Comparison of ENCODE assay signal across 1 cellular context in the genomic region with DNA sequence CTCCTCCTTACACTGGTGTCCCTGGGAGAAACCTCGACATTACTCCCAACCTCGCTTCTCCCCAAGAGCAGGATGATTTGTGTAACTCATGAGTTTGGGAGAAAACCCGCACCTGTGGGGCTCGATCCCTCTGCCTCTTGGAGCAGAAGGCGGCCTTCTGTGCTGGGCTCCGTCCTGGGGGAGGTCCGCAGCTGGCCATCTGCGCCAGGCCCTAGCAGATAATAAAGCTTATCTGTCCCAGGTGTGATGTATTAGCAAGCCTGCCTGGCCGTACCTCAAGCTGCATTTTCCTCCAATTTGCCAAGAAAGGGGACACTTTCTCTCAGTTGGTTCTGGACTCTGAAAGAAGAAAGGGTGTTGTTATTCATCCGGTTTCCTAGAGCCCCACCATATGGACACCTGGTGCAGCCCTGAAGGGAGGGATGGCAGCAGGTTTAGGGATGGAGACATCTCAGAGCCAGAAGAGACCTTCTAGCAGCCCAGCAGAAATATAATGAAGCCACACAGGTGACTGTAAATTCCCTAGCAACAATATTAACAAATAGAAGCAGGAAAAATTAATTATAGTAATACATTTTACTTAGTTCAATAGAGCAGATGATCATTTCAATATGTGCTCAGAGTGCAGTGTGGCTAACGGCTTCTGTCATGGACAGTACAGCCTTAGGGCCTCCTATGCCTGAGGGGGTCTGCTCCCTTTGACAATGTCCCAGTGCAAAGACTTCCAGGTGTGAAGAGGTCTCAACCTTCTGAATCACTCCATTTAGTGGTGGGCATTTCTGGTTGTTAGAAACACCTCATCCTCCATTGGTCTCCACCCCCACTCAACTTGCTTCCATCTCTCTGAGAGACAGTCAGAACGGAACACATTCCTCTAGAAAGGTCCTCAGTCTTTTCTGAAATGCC.
TF ChIP-seq lines count a peak whose summit lies in the region.

No MANE protein-coding gene starts in this region.

TF ChIP-seq in K562, 482 proteins besides CTCF, POLR2A, EP300 and RAD21 (continued from another document and continues in another):
- TF ChIP-seq, protein P1, sequence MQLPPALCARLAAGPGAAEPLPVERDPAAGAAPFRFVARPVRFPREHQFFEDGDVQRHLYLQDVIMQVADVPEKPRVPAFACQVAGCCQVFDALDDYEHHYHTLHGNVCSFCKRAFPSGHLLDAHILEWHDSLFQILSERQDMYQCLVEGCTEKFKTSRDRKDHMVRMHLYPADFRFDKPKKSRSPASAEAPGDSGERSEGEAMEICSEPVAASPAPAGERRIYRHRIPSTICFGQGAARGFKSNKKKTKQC (CRISPR knock-in tag; IDR thresholded peaks at IDR 0.05), result no peak
- peak; percentile 94 for TF ChIP-seq TEAD4 (IDR thresholded peaks at IDR 0.05; ENCODE audit: low read length)
- no peak for TF ChIP-seq TEAD4 (CRISPR knock-in tag; IDR thresholded peaks at IDR 0.05; ENCODE audit: borderline replicate concordance)
- no peak for TF ChIP-seq ESRRA (IDR thresholded peaks at IDR 0.05; ENCODE audit: borderline replicate concordance, low read depth)
- TF ChIP-seq ZNF316 (IDR thresholded peaks at IDR 0.05), result no peak
- TF ChIP-seq ZNF445 (CRISPR knock-in tag; IDR thresholded peaks at IDR 0.05; ENCODE audit: low read depth), result no peak
- no peak for TF ChIP-seq ZNF134 (CRISPR knock-in tag; conservative IDR thresholded peaks at IDR 0.05)
- TF ChIP-seq, protein P2, sequence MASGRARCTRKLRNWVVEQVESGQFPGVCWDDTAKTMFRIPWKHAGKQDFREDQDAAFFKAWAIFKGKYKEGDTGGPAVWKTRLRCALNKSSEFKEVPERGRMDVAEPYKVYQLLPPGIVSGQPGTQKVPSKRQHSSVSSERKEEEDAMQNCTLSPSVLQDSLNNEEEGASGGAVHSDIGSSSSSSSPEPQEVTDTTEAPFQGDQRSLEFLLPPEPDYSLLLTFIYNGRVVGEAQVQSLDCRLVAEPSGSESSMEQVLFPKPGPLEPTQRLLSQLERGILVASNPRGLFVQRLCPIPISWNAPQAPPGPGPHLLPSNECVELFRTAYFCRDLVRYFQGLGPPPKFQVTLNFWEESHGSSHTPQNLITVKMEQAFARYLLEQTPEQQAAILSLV (tag; IDR thresholded peaks at IDR 0.05), result no peak
- TF ChIP-seq, protein P3, sequence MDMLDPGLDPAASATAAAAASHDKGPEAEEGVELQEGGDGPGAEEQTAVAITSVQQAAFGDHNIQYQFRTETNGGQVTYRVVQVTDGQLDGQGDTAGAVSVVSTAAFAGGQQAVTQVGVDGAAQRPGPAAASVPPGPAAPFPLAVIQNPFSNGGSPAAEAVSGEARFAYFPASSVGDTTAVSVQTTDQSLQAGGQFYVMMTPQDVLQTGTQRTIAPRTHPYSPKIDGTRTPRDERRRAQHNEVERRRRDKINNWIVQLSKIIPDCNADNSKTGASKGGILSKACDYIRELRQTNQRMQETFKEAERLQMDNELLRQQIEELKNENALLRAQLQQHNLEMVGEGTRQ (CRISPR knock-in tag; IDR thresholded peaks at IDR 0.05), result no peak
- no peak for TF ChIP-seq HNRNPH1 (optimal IDR thresholded peaks at IDR 0.05; ENCODE audit: low read depth, low read length)
- no peak for TF ChIP-seq FOXK1 (CRISPR knock-in tag; IDR thresholded peaks at IDR 0.05; ENCODE audit: borderline replicate concordance)
- no peak for TF ChIP-seq ZNF184 (CRISPR knock-in tag; IDR thresholded peaks at IDR 0.05)
- peak; percentile 67; the same call in 1 of the 2 replicates for TF ChIP-seq PML (IDR thresholded peaks at IDR 0.05; ENCODE audit: low read length)
- TF ChIP-seq DIDO1 (tag; IDR thresholded peaks at IDR 0.05; ENCODE audit: low read depth), result no peak
- TF ChIP-seq, protein P4, sequence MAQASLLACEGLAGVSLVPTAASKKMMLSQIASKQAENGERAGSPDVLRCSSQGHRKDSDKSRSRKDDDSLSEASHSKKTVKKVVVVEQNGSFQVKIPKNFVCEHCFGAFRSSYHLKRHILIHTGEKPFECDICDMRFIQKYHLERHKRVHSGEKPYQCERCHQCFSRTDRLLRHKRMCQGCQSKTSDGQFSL (CRISPR knock-in tag; IDR thresholded peaks at IDR 0.05), result no peak
- TF ChIP-seq, protein P4 (tag; IDR thresholded peaks at IDR 0.05), result no peak
- no peak for TF ChIP-seq ZNF3 (CRISPR knock-in tag; IDR thresholded peaks at IDR 0.05)
- TF ChIP-seq GTF2A2 (tag; IDR thresholded peaks at IDR 0.05), result no peak
- TF ChIP-seq, protein P5, sequence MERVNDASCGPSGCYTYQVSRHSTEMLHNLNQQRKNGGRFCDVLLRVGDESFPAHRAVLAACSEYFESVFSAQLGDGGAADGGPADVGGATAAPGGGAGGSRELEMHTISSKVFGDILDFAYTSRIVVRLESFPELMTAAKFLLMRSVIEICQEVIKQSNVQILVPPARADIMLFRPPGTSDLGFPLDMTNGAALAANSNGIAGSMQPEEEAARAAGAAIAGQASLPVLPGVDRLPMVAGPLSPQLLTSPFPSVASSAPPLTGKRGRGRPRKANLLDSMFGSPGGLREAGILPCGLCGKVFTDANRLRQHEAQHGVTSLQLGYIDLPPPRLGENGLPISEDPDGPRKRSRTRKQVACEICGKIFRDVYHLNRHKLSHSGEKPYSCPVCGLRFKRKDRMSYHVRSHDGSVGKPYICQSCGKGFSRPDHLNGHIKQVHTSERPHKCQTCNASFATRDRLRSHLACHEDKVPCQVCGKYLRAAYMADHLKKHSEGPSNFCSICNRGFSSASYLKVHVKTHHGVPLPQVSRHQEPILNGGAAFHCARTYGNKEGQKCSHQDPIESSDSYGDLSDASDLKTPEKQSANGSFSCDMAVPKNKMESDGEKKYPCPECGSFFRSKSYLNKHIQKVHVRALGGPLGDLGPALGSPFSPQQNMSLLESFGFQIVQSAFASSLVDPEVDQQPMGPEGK (CRISPR knock-in tag; IDR thresholded peaks at IDR 0.05; ENCODE audit: borderline replicate concordance), result no peak
- TF ChIP-seq CBFA2T2 (conservative IDR thresholded peaks at IDR 0.05), result peak; percentile 94
- TF ChIP-seq, protein P6, sequence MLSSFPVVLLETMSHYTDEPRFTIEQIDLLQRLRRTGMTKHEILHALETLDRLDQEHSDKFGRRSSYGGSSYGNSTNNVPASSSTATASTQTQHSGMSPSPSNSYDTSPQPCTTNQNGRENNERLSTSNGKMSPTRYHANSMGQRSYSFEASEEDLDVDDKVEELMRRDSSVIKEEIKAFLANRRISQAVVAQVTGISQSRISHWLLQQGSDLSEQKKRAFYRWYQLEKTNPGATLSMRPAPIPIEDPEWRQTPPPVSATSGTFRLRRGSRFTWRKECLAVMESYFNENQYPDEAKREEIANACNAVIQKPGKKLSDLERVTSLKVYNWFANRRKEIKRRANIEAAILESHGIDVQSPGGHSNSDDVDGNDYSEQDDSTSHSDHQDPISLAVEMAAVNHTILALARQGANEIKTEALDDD (IDR thresholded peaks at IDR 0.05), result no peak
- 0 out of 2 replicates have a peak, but pooled peaks have one; percentile 7 for TF ChIP-seq SMAD3 (CRISPR knock-in tag; conservative IDR thresholded peaks at IDR 0.05)
- TF ChIP-seq STAG1 (CRISPR knock-in tag; IDR thresholded peaks at IDR 0.05; ENCODE audit: borderline replicate concordance), result no peak
- TF ChIP-seq, protein P7, sequence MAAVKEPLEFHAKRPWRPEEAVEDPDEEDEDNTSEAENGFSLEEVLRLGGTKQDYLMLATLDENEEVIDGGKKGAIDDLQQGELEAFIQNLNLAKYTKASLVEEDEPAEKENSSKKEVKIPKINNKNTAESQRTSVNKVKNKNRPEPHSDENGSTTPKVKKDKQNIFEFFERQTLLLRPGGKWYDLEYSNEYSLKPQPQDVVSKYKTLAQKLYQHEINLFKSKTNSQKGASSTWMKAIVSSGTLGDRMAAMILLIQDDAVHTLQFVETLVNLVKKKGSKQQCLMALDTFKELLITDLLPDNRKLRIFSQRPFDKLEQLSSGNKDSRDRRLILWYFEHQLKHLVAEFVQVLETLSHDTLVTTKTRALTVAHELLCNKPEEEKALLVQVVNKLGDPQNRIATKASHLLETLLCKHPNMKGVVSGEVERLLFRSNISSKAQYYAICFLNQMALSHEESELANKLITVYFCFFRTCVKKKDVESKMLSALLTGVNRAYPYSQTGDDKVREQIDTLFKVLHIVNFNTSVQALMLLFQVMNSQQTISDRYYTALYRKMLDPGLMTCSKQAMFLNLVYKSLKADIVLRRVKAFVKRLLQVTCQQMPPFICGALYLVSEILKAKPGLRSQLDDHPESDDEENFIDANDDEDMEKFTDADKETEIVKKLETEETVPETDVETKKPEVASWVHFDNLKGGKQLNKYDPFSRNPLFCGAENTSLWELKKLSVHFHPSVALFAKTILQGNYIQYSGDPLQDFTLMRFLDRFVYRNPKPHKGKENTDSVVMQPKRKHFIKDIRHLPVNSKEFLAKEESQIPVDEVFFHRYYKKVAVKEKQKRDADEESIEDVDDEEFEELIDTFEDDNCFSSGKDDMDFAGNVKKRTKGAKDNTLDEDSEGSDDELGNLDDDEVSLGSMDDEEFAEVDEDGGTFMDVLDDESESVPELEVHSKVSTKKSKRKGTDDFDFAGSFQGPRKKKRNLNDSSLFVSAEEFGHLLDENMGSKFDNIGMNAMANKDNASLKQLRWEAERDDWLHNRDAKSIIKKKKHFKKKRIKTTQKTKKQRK (IDR thresholded peaks at IDR 0.05; ENCODE audit: borderline replicate concordance, low read depth, low read length), result no peak
- no peak for TF ChIP-seq ZNF77 (CRISPR knock-in tag; IDR thresholded peaks at IDR 0.05)
- TF ChIP-seq, protein P8, sequence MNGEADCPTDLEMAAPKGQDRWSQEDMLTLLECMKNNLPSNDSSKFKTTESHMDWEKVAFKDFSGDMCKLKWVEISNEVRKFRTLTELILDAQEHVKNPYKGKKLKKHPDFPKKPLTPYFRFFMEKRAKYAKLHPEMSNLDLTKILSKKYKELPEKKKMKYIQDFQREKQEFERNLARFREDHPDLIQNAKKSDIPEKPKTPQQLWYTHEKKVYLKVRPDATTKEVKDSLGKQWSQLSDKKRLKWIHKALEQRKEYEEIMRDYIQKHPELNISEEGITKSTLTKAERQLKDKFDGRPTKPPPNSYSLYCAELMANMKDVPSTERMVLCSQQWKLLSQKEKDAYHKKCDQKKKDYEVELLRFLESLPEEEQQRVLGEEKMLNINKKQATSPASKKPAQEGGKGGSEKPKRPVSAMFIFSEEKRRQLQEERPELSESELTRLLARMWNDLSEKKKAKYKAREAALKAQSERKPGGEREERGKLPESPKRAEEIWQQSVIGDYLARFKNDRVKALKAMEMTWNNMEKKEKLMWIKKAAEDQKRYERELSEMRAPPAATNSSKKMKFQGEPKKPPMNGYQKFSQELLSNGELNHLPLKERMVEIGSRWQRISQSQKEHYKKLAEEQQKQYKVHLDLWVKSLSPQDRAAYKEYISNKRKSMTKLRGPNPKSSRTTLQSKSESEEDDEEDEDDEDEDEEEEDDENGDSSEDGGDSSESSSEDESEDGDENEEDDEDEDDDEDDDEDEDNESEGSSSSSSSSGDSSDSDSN (IDR thresholded peaks at IDR 0.05; ENCODE audit: borderline replicate concordance in 1 of 2, low read depth in 2 of 2, low read length in 2 of 2), result 0 out of 4 replicates have a peak, but pooled peaks of 1 of the 2 experiments have one; percentile 42
- TF ChIP-seq TOE1 (IDR thresholded peaks at IDR 0.05; ENCODE audit: borderline replicate concordance), result no peak
- TF ChIP-seq TOE1 (CRISPR knock-in tag; IDR thresholded peaks at IDR 0.05; ENCODE audit: borderline replicate concordance, low read depth), result no peak
- TF ChIP-seq SRSF9 (IDR thresholded peaks at IDR 0.05; ENCODE audit: borderline replicate concordance, low read depth, low read length), result no peak
- TF ChIP-seq CC2D1A (IDR thresholded peaks at IDR 0.05), result no peak
- 0 out of 2 replicates have a peak, but pooled peaks have one; percentile 25 for TF ChIP-seq ZNF174 (CRISPR knock-in tag; IDR thresholded peaks at IDR 0.05)
- TF ChIP-seq, protein P9, sequence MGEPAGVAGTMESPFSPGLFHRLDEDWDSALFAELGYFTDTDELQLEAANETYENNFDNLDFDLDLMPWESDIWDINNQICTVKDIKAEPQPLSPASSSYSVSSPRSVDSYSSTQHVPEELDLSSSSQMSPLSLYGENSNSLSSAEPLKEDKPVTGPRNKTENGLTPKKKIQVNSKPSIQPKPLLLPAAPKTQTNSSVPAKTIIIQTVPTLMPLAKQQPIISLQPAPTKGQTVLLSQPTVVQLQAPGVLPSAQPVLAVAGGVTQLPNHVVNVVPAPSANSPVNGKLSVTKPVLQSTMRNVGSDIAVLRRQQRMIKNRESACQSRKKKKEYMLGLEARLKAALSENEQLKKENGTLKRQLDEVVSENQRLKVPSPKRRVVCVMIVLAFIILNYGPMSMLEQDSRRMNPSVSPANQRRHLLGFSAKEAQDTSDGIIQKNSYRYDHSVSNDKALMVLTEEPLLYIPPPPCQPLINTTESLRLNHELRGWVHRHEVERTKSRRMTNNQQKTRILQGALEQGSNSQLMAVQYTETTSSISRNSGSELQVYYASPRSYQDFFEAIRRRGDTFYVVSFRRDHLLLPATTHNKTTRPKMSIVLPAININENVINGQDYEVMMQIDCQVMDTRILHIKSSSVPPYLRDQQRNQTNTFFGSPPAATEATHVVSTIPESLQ (CRISPR knock-in tag; IDR thresholded peaks at IDR 0.05), result no peak
- TF ChIP-seq ZNF699 (CRISPR knock-in tag; IDR thresholded peaks at IDR 0.05; ENCODE audit: insufficient replicate concordance), result no peak
- TF ChIP-seq NFRKB (IDR thresholded peaks at IDR 0.05; ENCODE audit: low read depth), result 0 out of 2 replicates have a peak, but pooled peaks have one; percentile 46
- no peak for TF ChIP-seq MCM7 (IDR thresholded peaks at IDR 0.05)
- no peak for TF ChIP-seq ESRRB (CRISPR knock-in tag; IDR thresholded peaks at IDR 0.05; ENCODE audit: borderline replicate concordance)
- TF ChIP-seq BHLHE40 (IDR thresholded peaks at IDR 0.05; ENCODE audit: low read length), result no peak
- TF ChIP-seq CREB1 (IDR thresholded peaks at IDR 0.05), result no peak
- TF ChIP-seq CREB1 (CRISPR knock-in tag; IDR thresholded peaks at IDR 0.05), result no peak
- TF ChIP-seq, protein P10, sequence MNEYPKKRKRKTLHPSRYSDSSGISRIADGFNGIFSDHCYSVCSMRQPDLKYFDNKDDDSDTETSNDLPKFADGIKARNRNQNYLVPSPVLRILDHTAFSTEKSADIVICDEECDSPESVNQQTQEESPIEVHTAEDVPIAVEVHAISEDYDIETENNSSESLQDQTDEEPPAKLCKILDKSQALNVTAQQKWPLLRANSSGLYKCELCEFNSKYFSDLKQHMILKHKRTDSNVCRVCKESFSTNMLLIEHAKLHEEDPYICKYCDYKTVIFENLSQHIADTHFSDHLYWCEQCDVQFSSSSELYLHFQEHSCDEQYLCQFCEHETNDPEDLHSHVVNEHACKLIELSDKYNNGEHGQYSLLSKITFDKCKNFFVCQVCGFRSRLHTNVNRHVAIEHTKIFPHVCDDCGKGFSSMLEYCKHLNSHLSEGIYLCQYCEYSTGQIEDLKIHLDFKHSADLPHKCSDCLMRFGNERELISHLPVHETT (CRISPR knock-in tag; conservative IDR thresholded peaks at IDR 0.05 in 1 of 2, IDR thresholded peaks at IDR 0.05 in 1 of 2), result no peak; a peak in 2 of 4 replicates
